ENCODE assay signal across 13 cellular contexts in genomic region chr16:81494434-81494806, GRCh38. TPM values are rescaled to one million over a fixed set of nuclear protein-coding genes. Genes with fewer than 3 reads are reported as not detected.
DNase-seq lines count a peak whose midpoint lies in the region; ATAC-seq, FAIRE-seq and TF ChIP-seq lines count a peak whose summit lies in the region.
"Had no signal": no experiment of that assay in that cellular context is flagged by ENCODE, and none has a peak within 500 bp of the region (broad histone marks: within the 10 kb centered on the region; RNA-seq: fewer than 3 reads in every experiment).

No MANE protein-coding gene starts in this region.

- H3K4me3 ChIP-seq in right atrium auricular region: no peak overlapping the region
- H3K4me3 ChIP-seq in gastroesophageal sphincter: no peak overlapping the region
- no peak overlapping the region for H3K4me3 ChIP-seq in pancreas
- H3K4me3 ChIP-seq: SJCRH30 had no signal

- no peaks in the 10 kb centered on the region for H3K27me3 Mint-ChIP-seq in stimulated activated memory B cell treated with anti-CD40 and anti-IgM and Interleukin-4, amounts not matched to agents 10 μg/mL and 1 μg/mL and 100 μg/mL, for 72 hours
- H3K27me3 Mint-ChIP-seq: activated CD4-positive, alpha-beta T cell treated with anti-CD3 and anti-CD28 coated beads, Interleukin-2, amount 10 ng/mL, durations not matched to agents 7 days and 5 days; activated naive CD8-positive, alpha-beta T cell treated with anti-CD3 and anti-CD28 coated beads, Interleukin-2, amount 50 U/mL, for 24 hours had no signal

- TF ChIP-seq CTCF in right atrium auricular region (IDR thresholded peaks at IDR 0.05) (no peak), gastroesophageal sphincter (IDR thresholded peaks at IDR 0.05) (no peak), pancreas (IDR thresholded peaks at IDR 0.05) (no peak)

- peaks cover 78% of the 10 kb centered on the region for H3K4me1 Mint-ChIP-seq in stimulated activated memory B cell treated with anti-CD40 and anti-IgM and Interleukin-4, amounts not matched to agents 10 μg/mL and 1 μg/mL and 100 μg/mL, for 72 hours

- peak overlapping the region; percentile 58 to 64 for H3K27ac ChIP-seq in right atrium auricular region
- peak overlapping the region in 3 of 4 donors; percentile 48 to 63 (median 56) for H3K27ac ChIP-seq in gastroesophageal sphincter
- H3K27ac ChIP-seq in pancreas: peak overlapping the region; percentile 72 to 87 (median 76)
- H3K27ac ChIP-seq: SJCRH30 had no signal

- 100% methylated on average over 1 of the region's 10 CpGs; no CpG with 5 or more reads in 1 of the 2 donors for WGBS in gastroesophageal sphincter (ENCODE audit: low coverage in 1 of 2), 2 donors
- WGBS in pancreas, 2 donors: 28 to 35% methylated on average over 10 of the region's 10 CpGs

- TF ChIP-seq EP300 in gastroesophageal sphincter (IDR thresholded peaks at IDR 0.05): no peak

- no peak for ATAC-seq in left ventricle myocardium superior
- no peak for ATAC-seq in gastroesophageal sphincter
- no peak for ATAC-seq in pancreas
- ATAC-seq in stimulated activated memory B cell treated with anti-CD40 and anti-IgM and Interleukin-4, amounts not matched to agents 10 μg/mL and 1 μg/mL and 100 μg/mL, for 72 hours: no peak
- no peak for ATAC-seq in HG03378 (IDR thresholded peaks at IDR 0.05; ENCODE audit: unreplicated experiment)
- no peak for ATAC-seq in GM21576 (IDR thresholded peaks at IDR 0.05; ENCODE audit: unreplicated experiment)
- ATAC-seq in GM21381 (IDR thresholded peaks at IDR 0.05; ENCODE audit: unreplicated experiment): no peak

- H3K27me3 ChIP-seq in right atrium auricular region: no peaks in the 10 kb centered on the region
- no peaks in the 10 kb centered on the region for H3K27me3 ChIP-seq in gastroesophageal sphincter
- no peaks in the 10 kb centered on the region for H3K27me3 ChIP-seq in pancreas
- H3K27me3 ChIP-seq: SJCRH30 had no signal

- peaks cover 11% of the 10 kb centered on the region for H3K36me3 Mint-ChIP-seq in stimulated activated memory B cell treated with anti-CD40 and anti-IgM and Interleukin-4, amounts not matched to agents 10 μg/mL and 1 μg/mL and 100 μg/mL, for 72 hours

- H3K36me3 ChIP-seq in right atrium auricular region (no peaks in the 10 kb centered on the region), gastroesophageal sphincter (no peaks in the 10 kb centered on the region), pancreas (no peaks in the 10 kb centered on the region)
- H3K36me3 ChIP-seq: SJCRH30 had no signal

- FAIRE-seq in pancreas (lab: Jason Lieb, UNC): no peak

- H3K9me3 ChIP-seq in right atrium auricular region (no peaks in the 10 kb centered on the region), gastroesophageal sphincter (no peaks in the 10 kb centered on the region), pancreas (no peaks in the 10 kb centered on the region)
- H3K9me3 ChIP-seq: SJCRH30 had no signal

- H3K9me3 Mint-ChIP-seq in stimulated activated memory B cell treated with anti-CD40 and anti-IgM and Interleukin-4, amounts not matched to agents 10 μg/mL and 1 μg/mL and 100 μg/mL, for 72 hours: no peaks in the 10 kb centered on the region
- H3K9me3 Mint-ChIP-seq: activated CD4-positive, alpha-beta T cell treated with anti-CD3 and anti-CD28 coated beads, Interleukin-2, amount 10 ng/mL, durations not matched to agents 7 days and 5 days; activated naive CD8-positive, alpha-beta T cell treated with anti-CD3 and anti-CD28 coated beads, Interleukin-2, amount 50 U/mL, for 24 hours had no signal

- H3K4me3 Mint-ChIP-seq in stimulated activated memory B cell treated with anti-CD40 and anti-IgM and Interleukin-4, amounts not matched to agents 10 μg/mL and 1 μg/mL and 100 μg/mL, for 72 hours: no peak overlapping the region
- H3K4me3 Mint-ChIP-seq: activated CD4-positive, alpha-beta T cell treated with anti-CD3 and anti-CD28 coated beads, Interleukin-2, amount 10 ng/mL, durations not matched to agents 7 days and 5 days; activated naive CD8-positive, alpha-beta T cell treated with anti-CD3 and anti-CD28 coated beads, Interleukin-2, amount 50 U/mL, for 24 hours had no signal

- DNase-seq in right atrium auricular region (ENCODE audit: low spot score) (no peak), left ventricle myocardium superior (no peak), pancreas (peak in 1 of 6 donors; percentile 64)
- DNase-seq: activated CD4-positive, alpha-beta T cell treated with anti-CD3 and anti-CD28 coated beads, Interleukin-2, amount 10 ng/mL, durations not matched to agents 7 days and 5 days; activated naive CD8-positive, alpha-beta T cell treated with anti-CD3 and anti-CD28 coated beads, Interleukin-2, amount 50 U/mL, for 24 hours; hypothalamus; SJCRH30; stimulated activated naive CD4-positive, alpha-beta T cell treated with Interleukin-2 at 50 U/mL for 16 hours had no signal

- TF ChIP-seq POLR2A in gastroesophageal sphincter (IDR thresholded peaks at IDR 0.05): no peak

- intact Hi-C loops in left ventricle myocardium superior (cut with micrococcal nuclease) (no loop called here), pancreas (cut with DNase I) (no loop called here)

- H3K4me1 ChIP-seq in right atrium auricular region: peaks cover 0 to 73% of the 10 kb centered on the region in 2 donors
- peaks cover 0 to 72% (median 5%) of the 10 kb centered on the region in 3 donors for H3K4me1 ChIP-seq in gastroesophageal sphincter
- peaks cover 35 to 54% (median 40%) of the 10 kb centered on the region in 3 donors for H3K4me1 ChIP-seq in pancreas

- no peak overlapping the region for H3K27ac Mint-ChIP-seq in stimulated activated memory B cell treated with anti-CD40 and anti-IgM and Interleukin-4, amounts not matched to agents 10 μg/mL and 1 μg/mL and 100 μg/mL, for 72 hours
- H3K27ac Mint-ChIP-seq: activated CD4-positive, alpha-beta T cell treated with anti-CD3 and anti-CD28 coated beads, Interleukin-2, amount 10 ng/mL, durations not matched to agents 7 days and 5 days; activated naive CD8-positive, alpha-beta T cell treated with anti-CD3 and anti-CD28 coated beads, Interleukin-2, amount 50 U/mL, for 24 hours had no signal

RNA-seq across cellular contexts. Expression of gene CMIP, which starts 49.8 kb away (rescaled TPM):
- total RNA-seq in right atrium auricular region (10 to 100 TPM in 1 of 2 donors, 1 to 10 TPM in 1; 7.7 to 19.2 TPM), left ventricle myocardium superior (9.7 TPM), gastroesophageal sphincter (10 to 100 TPM; 13.4 to 24.0 (median 19.2) TPM), pancreas (10 to 100 TPM; 17.7 to 37.0 (median 23.1) TPM)
- polyA plus RNA-seq in pancreas: 10 to 100 TPM in 1 of 2 donors, 1 to 10 TPM in 1; 9.7 to 20.2 TPM
